ENCODE assay signal across 16 cellular contexts in the genomic region with DNA sequence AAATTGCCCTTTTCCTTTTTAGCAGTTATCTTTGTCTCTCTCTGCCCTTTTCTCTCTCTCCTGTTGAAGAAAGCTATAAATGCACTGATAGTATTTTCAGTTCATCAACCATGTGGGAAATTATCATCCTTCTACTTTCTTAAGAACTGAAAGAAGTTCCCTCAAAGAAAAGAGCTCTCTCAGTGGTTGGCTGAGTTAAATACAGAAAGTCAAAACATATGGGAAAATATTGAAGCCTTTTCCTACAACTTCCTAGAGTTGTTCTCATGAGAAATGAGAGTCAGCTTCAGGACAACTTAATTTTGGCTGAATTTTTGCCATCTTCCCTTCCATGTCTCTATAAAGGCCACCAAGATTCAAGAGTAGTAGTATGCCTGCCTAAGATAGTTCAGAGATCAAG.
DNase-seq lines count a peak whose midpoint lies in the region; ATAC-seq and TF ChIP-seq lines count a peak whose summit lies in the region.
"Had no signal": no experiment of that assay in that cellular context is flagged by ENCODE, and none has a peak within 500 bp of the region (broad histone marks: within the 10 kb centered on the region; RNA-seq: fewer than 3 reads in every experiment).

No MANE protein-coding gene starts in this region.

- H3K27ac Mint-ChIP-seq in stimulated activated naive CD8-positive, alpha-beta T cell treated with anti-CD3 and anti-CD28 coated beads, Interleukin-15, Interleukin-2, amounts not matched to agents 100 ng/mL and 50 ng/mL, for 24 hours, result peak overlapping the region; percentile 89
- H3K27ac Mint-ChIP-seq in activated B cell treated with CpG ODN at 0.5 μM for 24 hours (peak overlapping the region; percentile 84), naive B cell (peak overlapping the region in 5 of 6 donors; percentile 19 to 73 (median 25))

- POLR2A ChIA-PET in activated B cell treated with CpG ODN at 0.5 μM for 24 hours (lab: Charles Lee), result interaction anchor here (0.7 to 4.0 kb wide), 3 partner anchors 10 to 118 kb away, joined by 3 to 25 read pairs (median 22); partner anchors contain the start of gene NFKBIZ

- H3K4me3 Mint-ChIP-seq in stimulated activated naive CD8-positive, alpha-beta T cell treated with anti-CD3 and anti-CD28 coated beads, Interleukin-15, Interleukin-2, amounts not matched to agents 100 ng/mL and 50 ng/mL, for 24 hours, result peak overlapping the region; percentile 30
- H3K4me3 Mint-ChIP-seq in activated B cell treated with CpG ODN at 0.5 μM for 24 hours (peak overlapping the region; percentile 36), naive B cell (peak overlapping the region in 1 of 8 donors; percentile 17)
- H3K4me3 Mint-ChIP-seq: CD4-positive, alpha-beta memory T cell had no signal

- peaks cover 68% of the 10 kb centered on the region for H3K4me1 Mint-ChIP-seq in stimulated activated naive CD8-positive, alpha-beta T cell treated with anti-CD3 and anti-CD28 coated beads, Interleukin-15, Interleukin-2, amounts not matched to agents 100 ng/mL and 50 ng/mL, for 24 hours (ENCODE audit: low read depth)
- H3K4me1 Mint-ChIP-seq in activated B cell treated with CpG ODN at 0.5 μM for 24 hours (peaks cover 58% of the 10 kb centered on the region), naive B cell (peaks cover 30 to 60% (median 31%) of the 10 kb centered on the region in 3 donors)

- CTCF ChIA-PET in activated B cell treated with CpG ODN at 0.5 μM for 24 hours (lab: Charles Lee), result interaction anchor here (0.9 to 1.1 kb wide), 3 partner anchors 39 to 279 kb away, joined by 3 to 5 read pairs (median 4); no protein-coding TSS in a partner anchor

- no peak for DNase-seq in stimulated activated naive CD8-positive, alpha-beta T cell treated with anti-CD3 and anti-CD28 coated beads, Interleukin-15, Interleukin-2, amounts not matched to agents 100 U/mL and 50 U/mL, for 24 hours
- DNase-seq in activated B cell treated with CpG ODN at 0.5 μM for 24 hours (no peak), naive B cell (no peak), ecto neural progenitor cell (ENCODE audit: low spot score) (no peak), occipital lobe (lab: John Stamatoyannopoulos, UW) (no peak)
- DNase-seq: ACHN; CD4-positive, alpha-beta memory T cell; DMS79 treated with DMSO at 0.1 percent for 48 hours; KBM-7; NCI-H1048; NCI-H1694; NCI-H510A; NCI-H82; SHP77 treated with DMSO at 0.1 percent for 48 hours had no signal

- TF ChIP-seq CTCF in activated B cell treated with CpG ODN at 0.5 μM for 24 hours (IDR thresholded peaks at IDR 0.05), result no peak

- no peaks in the 10 kb centered on the region for H3K27me3 Mint-ChIP-seq in stimulated activated naive CD8-positive, alpha-beta T cell treated with anti-CD3 and anti-CD28 coated beads, Interleukin-15, Interleukin-2, amounts not matched to agents 100 ng/mL and 50 ng/mL, for 24 hours
- no peaks in the 10 kb centered on the region for H3K27me3 Mint-ChIP-seq in activated B cell treated with CpG ODN at 0.5 μM for 24 hours
- no peaks in the 10 kb centered on the region for H3K27me3 Mint-ChIP-seq in naive B cell
- H3K27me3 Mint-ChIP-seq: CD4-positive, alpha-beta memory T cell had no signal

- peaks cover 8% of the 10 kb centered on the region for H3K36me3 Mint-ChIP-seq in stimulated activated naive CD8-positive, alpha-beta T cell treated with anti-CD3 and anti-CD28 coated beads, Interleukin-15, Interleukin-2, amounts not matched to agents 100 ng/mL and 50 ng/mL, for 24 hours (ENCODE audit: low read depth)
- H3K36me3 Mint-ChIP-seq in activated B cell treated with CpG ODN at 0.5 μM for 24 hours (ENCODE audit: low read depth) (no peaks in the 10 kb centered on the region), naive B cell (no peaks in the 10 kb centered on the region)
- H3K36me3 Mint-ChIP-seq: CD4-positive, alpha-beta memory T cell had no signal

- ATAC-seq in stimulated activated naive CD8-positive, alpha-beta T cell treated with anti-CD3 and anti-CD28 coated beads, Interleukin-15, Interleukin-2, amounts not matched to agents 100 U/mL and 50 U/mL, for 24 hours, result no peak
- no peak for ATAC-seq in activated B cell treated with CpG ODN at 0.5 μM for 24 hours (ENCODE audit: low read depth)
- no peak for ATAC-seq in naive B cell (ENCODE audit: low read depth in 2 of 2)
- ATAC-seq in GM18519 (IDR thresholded peaks at IDR 0.05; ENCODE audit: low FRiP score, unreplicated experiment), result no peak

- intact Hi-C loops in activated B cell treated with CpG ODN at 0.5 μM for 24 hours (cut with micrococcal nuclease), result no loop called here

- peaks cover 11% of the 10 kb centered on the region for H3K9me3 Mint-ChIP-seq in stimulated activated naive CD8-positive, alpha-beta T cell treated with anti-CD3 and anti-CD28 coated beads, Interleukin-15, Interleukin-2, amounts not matched to agents 100 ng/mL and 50 ng/mL, for 24 hours
- H3K9me3 Mint-ChIP-seq in activated B cell treated with CpG ODN at 0.5 μM for 24 hours (peaks cover 3% of the 10 kb centered on the region), naive B cell (peaks cover 0 to 4% (median 0%) of the 10 kb centered on the region in 7 donors)

Comparison
In these comparisons a context has a peak if more than half of its experiments do, and no peak if none do; other contexts are left out.
1. H3K27ac Mint-ChIP-seq: peak in every context shown above with its lines; median percentile 89 in stimulated activated naive CD8-positive, alpha-beta T cell treated with anti-CD3 and anti-CD28 coated beads, Interleukin-15, Interleukin-2, amounts not matched to agents 100 ng/mL and 50 ng/mL, for 24 hours; 84 in activated B cell treated with CpG ODN at 0.5 μM for 24 hours; 25 in naive B cell.